8 cellular contexts compared by ENCODE assay signal in genomic region chr15:96326551-96327154, GRCh38. TPM values are rescaled to one million over a fixed set of nuclear protein-coding genes. Genes with fewer than 3 reads are reported as not detected.
A peak's percentile ranks its signal among the peaks of the same experiment; 100 is the strongest.
DNase-seq lines count a peak whose midpoint lies in the region; FAIRE-seq and TF ChIP-seq lines count a peak whose summit lies in the region.

No MANE protein-coding gene starts in this region.

- H3K9me3 ChIP-seq in iPS-18a (ENCODE audit: control insufficient read depth, low read depth, low read length), result no peaks in the 10 kb centered on the region
- H3K9me3 ChIP-seq in suprapubic skin, result no peaks in the 10 kb centered on the region

- under 1% methylated on average over 27 of the region's 32 CpGs for WGBS in suprapubic skin

- TF ChIP-seq EP300 in suprapubic skin (IDR thresholded peaks at IDR 0.05), result no peak

- DNase-seq in A172 (ENCODE audit: low spot score) (peak; percentile 35), HT-29 (ENCODE audit: low spot score) (peak; percentile 75), suprapubic skin (ENCODE audit: low spot score in 2 of 2) (no peak), NCI-H2227 (lab: John Stamatoyannopoulos, UW; ENCODE audit: unreplicated experiment) (no peak), urothelium cell line (ENCODE audit: low spot score) (no peak), GM19238 (ENCODE audit: insufficient read length, low spot score) (no peak)

- H3K27me3 ChIP-seq in iPS-18a (ENCODE audit: control insufficient read depth, insufficient read depth, low read length) (peaks cover 96% of the 10 kb centered on the region), suprapubic skin (peaks cover 69% of the 10 kb centered on the region)

- H3K4me3 ChIP-seq in WI38 (ENCODE audit: low read depth, low read length) (peak overlapping the region; percentile 84), iPS-18a (ENCODE audit: low read length) (peak overlapping the region; percentile 56), suprapubic skin (peak overlapping the region; percentile 49)

- FAIRE-seq in urothelium cell line (lab: Jason Lieb, UNC), result no peak

- TF ChIP-seq CTCF in WI38 (IDR thresholded peaks at IDR 0.05; ENCODE audit: low read depth, low read length) (no peak), suprapubic skin (IDR thresholded peaks at IDR 0.05) (no peak)

- peak overlapping the region; percentile 10 for H3K9ac ChIP-seq in iPS-18a (ENCODE audit: low read length)

- H3K36me3 ChIP-seq in iPS-18a (ENCODE audit: control insufficient read depth, low read depth, low read length) (no peaks in the 10 kb centered on the region), suprapubic skin (no peaks in the 10 kb centered on the region)

- H3K27ac ChIP-seq in iPS-18a (ENCODE audit: low read length) (no peak overlapping the region), suprapubic skin (peak overlapping the region; percentile 82)

- H3K4me1 ChIP-seq in iPS-18a (ENCODE audit: control insufficient read depth, low read depth, low read length) (peaks cover 36% of the 10 kb centered on the region), suprapubic skin (peaks cover 35% of the 10 kb centered on the region)

- no peak for TF ChIP-seq POLR2A in suprapubic skin (IDR thresholded peaks at IDR 0.05)

RNA-seq across cellular contexts. Expression of gene NR2F2, which starts 3.8 kb away (rescaled TPM):
- total RNA-seq in A172 (2014; rRNA removed; shearing (Covaris generic)), result 9.2 and 16.2 TPM in 2 replicates
- total RNA-seq in HT-29 (2014; rRNA removed; shearing (Covaris generic)), result 12.6 and 14.0 TPM in 2 replicates
- total RNA-seq in suprapubic skin, result 10 to 100 TPM in 2 of 4 donors, 1 to 10 TPM in 2; 4.0 to 12.7 (median 7.1) TPM

Comparison
In these comparisons a context has a peak if more than half of its experiments do, and no peak if none do; other contexts are left out.
1. DNase-seq: peak in A172 (single experiment) and HT-29 (single experiment); none in suprapubic skin (0 of 2), NCI-H2227 (single experiment), urothelium cell line (single experiment) and GM19238 (single experiment).
2. Peak in every context shown above with its lines, with median percentiles within 50 percentile points of each other: H3K4me3 ChIP-seq.